Comparison of ENCODE assay signal across 17 cellular contexts in the genomic region with DNA sequence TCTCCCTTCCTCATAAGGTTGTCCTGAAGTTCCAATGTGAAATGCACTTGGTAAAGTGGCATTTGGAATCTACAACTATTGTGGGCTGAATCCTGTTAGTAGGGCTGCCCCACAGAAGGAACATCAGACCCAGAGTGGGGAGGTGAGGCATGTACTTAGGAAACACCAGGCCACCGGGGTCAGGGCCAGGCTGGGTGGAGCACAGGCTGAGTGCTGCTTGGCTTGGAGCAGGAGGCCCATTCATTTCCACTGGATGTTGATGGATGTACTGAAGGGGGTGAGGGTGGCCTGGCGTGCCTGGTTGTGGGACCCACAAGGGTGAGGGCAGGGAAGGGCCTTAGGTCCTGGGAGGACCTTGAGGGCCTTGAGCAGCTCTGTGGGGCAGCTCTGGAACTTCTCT. TPM values are rescaled to one million over a fixed set of nuclear protein-coding genes. Genes with fewer than 3 reads are reported as not detected.
DNase-seq lines count a peak whose midpoint lies in the region; ATAC-seq and TF ChIP-seq lines count a peak whose summit lies in the region.
"Had no signal": no experiment of that assay in that cellular context is flagged by ENCODE, and none has a peak within 500 bp of the region (broad histone marks: within the 10 kb centered on the region; RNA-seq: fewer than 3 reads in every experiment).

No MANE protein-coding gene starts in this region.

- H3K4me3 Mint-ChIP-seq in brain: no peak overlapping the region
- H3K4me3 Mint-ChIP-seq: activated naive CD8-positive, alpha-beta T cell treated with anti-CD3 and anti-CD28 coated beads, Interleukin-2, amount 50 U/mL, for 24 hours; dendritic cell treated with granulocyte-macrophage colony-stimulating factor and Interleukin-4, amounts not matched to agents 40 ng/mL and 50 ng/mL, for 4 days had no signal

- peaks cover 73% of the 10 kb centered on the region for H3K4me1 Mint-ChIP-seq in brain

- DNase-seq in right atrium auricular region (ENCODE audit: low spot score) (peak; percentile 64), ovary (peak in 3 of 5 donors; percentile 30 to 58 (median 46)), vagina (ENCODE audit: extremely low spot score in 2 of 2) (no peak), NCI-H1694 (lab: John Stamatoyannopoulos, UW) (no peak)
- DNase-seq: activated CD4-positive, alpha-beta T cell treated with anti-CD3 and anti-CD28 coated beads for 1 hour; activated naive CD8-positive, alpha-beta T cell treated with anti-CD3 and anti-CD28 coated beads, Interleukin-2, amount 50 U/mL, for 24 hours; activated T-cell treated with anti-CD3 and anti-CD28 coated beads, Interleukin-2, amount 50 U/mL, for 1 hour; NCI-H1417 treated with DMSO at 0.1 percent for 48 hours; OCI-M1; stimulated activated naive CD4-positive, alpha-beta T cell treated with Interleukin-2 at 50 U/mL for 16 hours had no signal

- H3K27me3 ChIP-seq in BLaER1 (no peaks in the 10 kb centered on the region), right atrium auricular region (no peaks in the 10 kb centered on the region), ovary (no peaks in the 10 kb centered on the region), vagina (no peaks in the 10 kb centered on the region)

- TF ChIP-seq POLR2A in ovary (IDR thresholded peaks at IDR 0.05) (no peak), vagina (IDR thresholded peaks at IDR 0.05) (no peak)

- H3K4me1 ChIP-seq in BLaER1: peaks cover 100% of the 10 kb centered on the region
- peaks cover 0 to 66% of the 10 kb centered on the region in 2 donors for H3K4me1 ChIP-seq in right atrium auricular region
- peaks cover 40% of the 10 kb centered on the region for H3K4me1 ChIP-seq in ovary (ENCODE audit: insufficient read depth)
- peaks cover 20% of the 10 kb centered on the region for H3K4me1 ChIP-seq in vagina
- H3K4me1 ChIP-seq: A549 had no signal

- no peak for TF ChIP-seq CTCF in brain (conservative IDR thresholded peaks at IDR 0.05)
- TF ChIP-seq CTCF in right atrium auricular region (IDR thresholded peaks at IDR 0.05): no peak
- no peak for TF ChIP-seq CTCF in ovary (IDR thresholded peaks at IDR 0.05)
- TF ChIP-seq CTCF in vagina (IDR thresholded peaks at IDR 0.05): no peak

- peak overlapping the region in 3 of 5 experiments; percentile 57 to 81 (median 76) for H3K27ac Mint-ChIP-seq in brain
- H3K27ac Mint-ChIP-seq: activated naive CD8-positive, alpha-beta T cell treated with anti-CD3 and anti-CD28 coated beads, Interleukin-2, amount 50 U/mL, for 24 hours had no signal

- H3K27ac ChIP-seq in BLaER1 (peak overlapping the region; percentile 98), right atrium auricular region (peak overlapping the region; percentile 44 to 64), ovary (peak overlapping the region in 1 of 2 donors; percentile 36), vagina (no peak overlapping the region)
- H3K27ac ChIP-seq: A549 had no signal

- no peaks in the 10 kb centered on the region for H3K9me3 ChIP-seq in BLaER1
- H3K9me3 ChIP-seq in right atrium auricular region: no peaks in the 10 kb centered on the region
- H3K9me3 ChIP-seq in ovary: no peaks in the 10 kb centered on the region
- H3K9me3 ChIP-seq in vagina: no peaks in the 10 kb centered on the region
- H3K9me3 ChIP-seq: A549 had no signal

- no peaks in the 10 kb centered on the region for H3K36me3 Mint-ChIP-seq in brain

- H3K4me2 ChIP-seq in BLaER1: peak overlapping the region; percentile 90
- H3K4me2 ChIP-seq: A549 had no signal

- H3K36me3 ChIP-seq in BLaER1: no peaks in the 10 kb centered on the region
- no peaks in the 10 kb centered on the region for H3K36me3 ChIP-seq in right atrium auricular region
- H3K36me3 ChIP-seq in ovary: no peaks in the 10 kb centered on the region
- H3K36me3 ChIP-seq in vagina: no peaks in the 10 kb centered on the region

- intact Hi-C loops in ovary (cut with DNase I): no loop called here
- intact Hi-C loops in vagina (cut with DNase I): no loop called here

- peaks cover 14% of the 10 kb centered on the region for H4K20me1 ChIP-seq in BLaER1

- no peak for TF ChIP-seq EP300 in ovary (IDR thresholded peaks at IDR 0.05)

- H3K27me3 Mint-ChIP-seq in brain: peaks cover 3% of the 10 kb centered on the region
- H3K27me3 Mint-ChIP-seq: activated naive CD8-positive, alpha-beta T cell treated with anti-CD3 and anti-CD28 coated beads, Interleukin-2, amount 50 U/mL, for 24 hours had no signal

- ATAC-seq in GM18861 (IDR thresholded peaks at IDR 0.05; ENCODE audit: unreplicated experiment) (no peak), HG03354 (IDR thresholded peaks at IDR 0.05; ENCODE audit: poor library complexity, severe bottlenecking, unreplicated experiment) (no peak)
- ATAC-seq: activated naive CD8-positive, alpha-beta T cell treated with anti-CD3 and anti-CD28 coated beads, Interleukin-2, amount 50 U/mL, for 24 hours; K562 had no signal

- H3K4me3 ChIP-seq in BLaER1 (peak overlapping the region; percentile 43), right atrium auricular region (no peak overlapping the region), ovary (no peak overlapping the region), vagina (no peak overlapping the region)
- H3K4me3 ChIP-seq: A549, K562 had no signal

- peak overlapping the region; percentile 87 for H3K9ac ChIP-seq in BLaER1

- 10 to 17% (median 11%) methylated on average over 2 of the region's 2 CpGs for WGBS in ovary, 3 donors

- no peaks in the 10 kb centered on the region for H3K9me3 Mint-ChIP-seq in brain
- H3K9me3 Mint-ChIP-seq: activated naive CD8-positive, alpha-beta T cell treated with anti-CD3 and anti-CD28 coated beads, Interleukin-2, amount 50 U/mL, for 24 hours; dendritic cell treated with granulocyte-macrophage colony-stimulating factor and Interleukin-4, amounts not matched to agents 40 ng/mL and 50 ng/mL, for 4 days had no signal

RNA-seq across cellular contexts. Expression of gene PALD1, which starts 30.8 kb away (rescaled TPM):
- 6.4 TPM for polyA plus RNA-seq in brain (ENCODE audit: insufficient read depth, low read depth, low replicate concordance)
- 1 to 10 TPM; 4.9 to 8.5 TPM for total RNA-seq in right atrium auricular region
- 10 to 100 TPM in 2 of 7 donors, 1 to 10 TPM in 5; 3.3 to 10.5 (median 6.8) TPM for total RNA-seq in ovary
- polyA plus RNA-seq in ovary: 1 to 10 TPM; 2.2 to 7.5 TPM
- 6.9 TPM for total RNA-seq in vagina

Comparison
In these comparisons a context has a peak if more than half of its experiments do, and no peak if none do; other contexts are left out.
1. DNase-seq: peak in right atrium auricular region (single experiment) and ovary (3 of 5); none in vagina (0 of 2) and NCI-H1694 (single experiment).